In the genomic region with DNA sequence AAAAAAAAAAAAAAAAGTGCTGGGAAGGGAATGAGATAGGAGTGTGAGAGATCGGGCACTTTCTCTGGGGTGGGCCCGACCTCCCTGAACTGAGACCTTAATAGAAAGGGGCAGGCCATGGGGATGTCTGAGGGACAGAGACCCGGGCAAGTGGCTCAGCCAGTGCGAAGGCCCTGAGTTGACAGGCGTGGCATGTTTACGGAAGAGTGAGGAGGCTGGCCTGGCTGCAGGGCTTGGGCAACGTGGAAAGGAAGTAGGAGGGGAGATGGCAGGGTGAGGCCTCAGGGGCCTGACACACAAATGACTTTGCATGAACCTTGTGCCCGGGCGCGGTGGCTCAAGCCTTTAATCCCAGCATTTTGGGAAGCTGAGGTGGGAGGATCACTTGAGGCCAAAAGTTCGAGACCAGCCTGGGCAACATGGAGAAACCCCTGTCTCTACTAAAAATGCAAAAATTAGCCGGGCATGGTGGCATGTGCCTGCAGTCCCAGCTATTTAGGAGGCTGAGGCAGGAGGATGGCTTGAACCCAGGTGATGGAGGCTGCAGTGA, we compare ENCODE assay signal across 1 cellular context.
TF ChIP-seq lines count a peak whose summit lies in the region.

No MANE protein-coding gene starts in this region.

TF ChIP-seq in HepG2, 621 proteins besides CTCF, POLR2A, EP300 and RAD21 (continued from another document and continues in another):
- TF ChIP-seq, protein P1, sequence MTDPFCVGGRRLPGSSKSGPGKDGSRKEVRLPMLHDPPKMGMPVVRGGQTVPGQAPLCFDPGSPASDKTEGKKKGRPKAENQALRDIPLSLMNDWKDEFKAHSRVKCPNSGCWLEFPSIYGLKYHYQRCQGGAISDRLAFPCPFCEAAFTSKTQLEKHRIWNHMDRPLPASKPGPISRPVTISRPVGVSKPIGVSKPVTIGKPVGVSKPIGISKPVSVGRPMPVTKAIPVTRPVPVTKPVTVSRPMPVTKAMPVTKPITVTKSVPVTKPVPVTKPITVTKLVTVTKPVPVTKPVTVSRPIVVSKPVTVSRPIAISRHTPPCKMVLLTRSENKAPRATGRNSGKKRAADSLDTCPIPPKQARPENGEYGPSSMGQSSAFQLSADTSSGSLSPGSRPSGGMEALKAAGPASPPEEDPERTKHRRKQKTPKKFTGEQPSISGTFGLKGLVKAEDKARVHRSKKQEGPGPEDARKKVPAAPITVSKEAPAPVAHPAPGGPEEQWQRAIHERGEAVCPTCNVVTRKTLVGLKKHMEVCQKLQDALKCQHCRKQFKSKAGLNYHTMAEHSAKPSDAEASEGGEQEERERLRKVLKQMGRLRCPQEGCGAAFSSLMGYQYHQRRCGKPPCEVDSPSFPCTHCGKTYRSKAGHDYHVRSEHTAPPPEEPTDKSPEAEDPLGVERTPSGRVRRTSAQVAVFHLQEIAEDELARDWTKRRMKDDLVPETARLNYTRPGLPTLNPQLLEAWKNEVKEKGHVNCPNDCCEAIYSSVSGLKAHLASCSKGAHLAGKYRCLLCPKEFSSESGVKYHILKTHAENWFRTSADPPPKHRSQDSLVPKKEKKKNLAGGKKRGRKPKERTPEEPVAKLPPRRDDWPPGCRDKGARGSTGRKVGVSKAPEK (CRISPR knock-in tag; IDR thresholded peaks at IDR 0.05; ENCODE audit: borderline replicate concordance) = no peak
- TF ChIP-seq ZMYM4 (CRISPR knock-in tag; IDR thresholded peaks at IDR 0.05) = peak; percentile 63; the same call in 1 of the 2 replicates
- TF ChIP-seq CAMTA2 (CRISPR knock-in tag; IDR thresholded peaks at IDR 0.05; ENCODE audit: borderline replicate concordance) = no peak
- no peak for TF ChIP-seq ZNF225 (CRISPR knock-in tag; IDR thresholded peaks at IDR 0.05)
- TF ChIP-seq TCF12 (IDR thresholded peaks at IDR 0.05) = no peak
- no peak for TF ChIP-seq TCF12 (CRISPR knock-in tag; IDR thresholded peaks at IDR 0.05)
- TF ChIP-seq HDAC1 (CRISPR knock-in tag; IDR thresholded peaks at IDR 0.05) = peak; percentile 79
- no peak for TF ChIP-seq KLF12 (CRISPR knock-in tag; IDR thresholded peaks at IDR 0.05; ENCODE audit: borderline replicate concordance)
- no peak for TF ChIP-seq ZNF557 (CRISPR knock-in tag; IDR thresholded peaks at IDR 0.05)
- TF ChIP-seq, protein P2, sequence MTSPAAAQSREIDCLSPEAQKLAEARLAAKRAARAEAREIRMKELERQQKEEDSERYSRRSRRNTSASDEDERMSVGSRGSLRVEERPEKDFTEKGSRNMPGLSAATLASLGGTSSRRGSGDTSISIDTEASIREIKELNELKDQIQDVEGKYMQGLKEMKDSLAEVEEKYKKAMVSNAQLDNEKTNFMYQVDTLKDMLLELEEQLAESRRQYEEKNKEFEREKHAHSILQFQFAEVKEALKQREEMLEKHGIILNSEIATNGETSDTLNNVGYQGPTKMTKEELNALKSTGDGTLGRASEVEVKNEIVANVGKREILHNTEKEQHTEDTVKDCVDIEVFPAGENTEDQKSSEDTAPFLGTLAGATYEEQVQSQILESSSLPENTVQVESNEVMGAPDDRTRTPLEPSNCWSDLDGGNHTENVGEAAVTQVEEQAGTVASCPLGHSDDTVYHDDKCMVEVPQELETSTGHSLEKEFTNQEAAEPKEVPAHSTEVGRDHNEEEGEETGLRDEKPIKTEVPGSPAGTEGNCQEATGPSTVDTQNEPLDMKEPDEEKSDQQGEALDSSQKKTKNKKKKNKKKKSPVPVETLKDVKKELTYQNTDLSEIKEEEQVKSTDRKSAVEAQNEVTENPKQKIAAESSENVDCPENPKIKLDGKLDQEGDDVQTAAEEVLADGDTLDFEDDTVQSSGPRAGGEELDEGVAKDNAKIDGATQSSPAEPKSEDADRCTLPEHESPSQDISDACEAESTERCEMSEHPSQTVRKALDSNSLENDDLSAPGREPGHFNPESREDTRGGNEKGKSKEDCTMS (CRISPR knock-in tag; conservative IDR thresholded peaks at IDR 0.05) = no peak
- TF ChIP-seq SMARCE1 (IDR thresholded peaks at IDR 0.05; ENCODE audit: borderline replicate concordance) = no peak
- peak; percentile 82 for TF ChIP-seq KAT8 (CRISPR knock-in tag; IDR thresholded peaks at IDR 0.05)
- TF ChIP-seq ZNF354B (CRISPR knock-in tag; IDR thresholded peaks at IDR 0.05) = no peak
- peak; percentile 87; the same call in 2 of the 3 replicates for TF ChIP-seq MXI1 (IDR thresholded peaks at IDR 0.05; ENCODE audit: borderline replicate concordance, low read depth, low read length)
- 0 out of 2 replicates have a peak, but pooled peaks have one; percentile 51 for TF ChIP-seq ZMAT3 (CRISPR knock-in tag; conservative IDR thresholded peaks at IDR 0.05)
- TF ChIP-seq TAF15 (IDR thresholded peaks at IDR 0.05; ENCODE audit: low read depth, low read length, poor library complexity, severe bottlenecking) = no peak
- TF ChIP-seq HNRNPH1 (optimal IDR thresholded peaks at IDR 0.05; ENCODE audit: low read depth, low read length) = no peak
- no peak; the same call in 1 of the 2 replicates for TF ChIP-seq HMG20A (CRISPR knock-in tag; IDR thresholded peaks at IDR 0.05; ENCODE audit: borderline replicate concordance)
- TF ChIP-seq HOXD1 (CRISPR knock-in tag; IDR thresholded peaks at IDR 0.05) = no peak
- TF ChIP-seq SUZ12 (IDR thresholded peaks at IDR 0.05; ENCODE audit: low read depth, low read length) = no peak
- TF ChIP-seq, protein P3, sequence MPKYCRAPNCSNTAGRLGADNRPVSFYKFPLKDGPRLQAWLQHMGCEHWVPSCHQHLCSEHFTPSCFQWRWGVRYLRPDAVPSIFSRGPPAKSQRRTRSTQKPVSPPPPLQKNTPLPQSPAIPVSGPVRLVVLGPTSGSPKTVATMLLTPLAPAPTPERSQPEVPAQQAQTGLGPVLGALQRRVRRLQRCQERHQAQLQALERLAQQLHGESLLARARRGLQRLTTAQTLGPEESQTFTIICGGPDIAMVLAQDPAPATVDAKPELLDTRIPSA (CRISPR knock-in tag; IDR thresholded peaks at IDR 0.05; ENCODE audit: borderline replicate concordance) = no peak
- TF ChIP-seq MXD4 (CRISPR knock-in tag; IDR thresholded peaks at IDR 0.05) = peak; percentile 62; the same call in 1 of the 2 replicates
- TF ChIP-seq TOE1 (CRISPR knock-in tag; IDR thresholded peaks at IDR 0.05) = no peak
- TF ChIP-seq, protein P4, sequence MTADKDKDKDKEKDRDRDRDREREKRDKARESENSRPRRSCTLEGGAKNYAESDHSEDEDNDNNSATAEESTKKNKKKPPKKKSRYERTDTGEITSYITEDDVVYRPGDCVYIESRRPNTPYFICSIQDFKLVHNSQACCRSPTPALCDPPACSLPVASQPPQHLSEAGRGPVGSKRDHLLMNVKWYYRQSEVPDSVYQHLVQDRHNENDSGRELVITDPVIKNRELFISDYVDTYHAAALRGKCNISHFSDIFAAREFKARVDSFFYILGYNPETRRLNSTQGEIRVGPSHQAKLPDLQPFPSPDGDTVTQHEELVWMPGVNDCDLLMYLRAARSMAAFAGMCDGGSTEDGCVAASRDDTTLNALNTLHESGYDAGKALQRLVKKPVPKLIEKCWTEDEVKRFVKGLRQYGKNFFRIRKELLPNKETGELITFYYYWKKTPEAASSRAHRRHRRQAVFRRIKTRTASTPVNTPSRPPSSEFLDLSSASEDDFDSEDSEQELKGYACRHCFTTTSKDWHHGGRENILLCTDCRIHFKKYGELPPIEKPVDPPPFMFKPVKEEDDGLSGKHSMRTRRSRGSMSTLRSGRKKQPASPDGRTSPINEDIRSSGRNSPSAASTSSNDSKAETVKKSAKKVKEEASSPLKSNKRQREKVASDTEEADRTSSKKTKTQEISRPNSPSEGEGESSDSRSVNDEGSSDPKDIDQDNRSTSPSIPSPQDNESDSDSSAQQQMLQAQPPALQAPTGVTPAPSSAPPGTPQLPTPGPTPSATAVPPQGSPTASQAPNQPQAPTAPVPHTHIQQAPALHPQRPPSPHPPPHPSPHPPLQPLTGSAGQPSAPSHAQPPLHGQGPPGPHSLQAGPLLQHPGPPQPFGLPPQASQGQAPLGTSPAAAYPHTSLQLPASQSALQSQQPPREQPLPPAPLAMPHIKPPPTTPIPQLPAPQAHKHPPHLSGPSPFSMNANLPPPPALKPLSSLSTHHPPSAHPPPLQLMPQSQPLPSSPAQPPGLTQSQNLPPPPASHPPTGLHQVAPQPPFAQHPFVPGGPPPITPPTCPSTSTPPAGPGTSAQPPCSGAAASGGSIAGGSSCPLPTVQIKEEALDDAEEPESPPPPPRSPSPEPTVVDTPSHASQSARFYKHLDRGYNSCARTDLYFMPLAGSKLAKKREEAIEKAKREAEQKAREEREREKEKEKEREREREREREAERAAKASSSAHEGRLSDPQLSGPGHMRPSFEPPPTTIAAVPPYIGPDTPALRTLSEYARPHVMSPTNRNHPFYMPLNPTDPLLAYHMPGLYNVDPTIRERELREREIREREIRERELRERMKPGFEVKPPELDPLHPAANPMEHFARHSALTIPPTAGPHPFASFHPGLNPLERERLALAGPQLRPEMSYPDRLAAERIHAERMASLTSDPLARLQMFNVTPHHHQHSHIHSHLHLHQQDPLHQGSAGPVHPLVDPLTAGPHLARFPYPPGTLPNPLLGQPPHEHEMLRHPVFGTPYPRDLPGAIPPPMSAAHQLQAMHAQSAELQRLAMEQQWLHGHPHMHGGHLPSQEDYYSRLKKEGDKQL (CRISPR knock-in tag; IDR thresholded peaks at IDR 0.05; ENCODE audit: low read depth) = 0 out of 2 replicates have a peak, but pooled peaks have one; percentile 22
- no peak for TF ChIP-seq PAX8 (CRISPR knock-in tag; IDR thresholded peaks at IDR 0.05; ENCODE audit: borderline replicate concordance)
- TF ChIP-seq SALL1 (CRISPR knock-in tag; IDR thresholded peaks at IDR 0.05) = peak; percentile 81
- TF ChIP-seq, protein P5, sequence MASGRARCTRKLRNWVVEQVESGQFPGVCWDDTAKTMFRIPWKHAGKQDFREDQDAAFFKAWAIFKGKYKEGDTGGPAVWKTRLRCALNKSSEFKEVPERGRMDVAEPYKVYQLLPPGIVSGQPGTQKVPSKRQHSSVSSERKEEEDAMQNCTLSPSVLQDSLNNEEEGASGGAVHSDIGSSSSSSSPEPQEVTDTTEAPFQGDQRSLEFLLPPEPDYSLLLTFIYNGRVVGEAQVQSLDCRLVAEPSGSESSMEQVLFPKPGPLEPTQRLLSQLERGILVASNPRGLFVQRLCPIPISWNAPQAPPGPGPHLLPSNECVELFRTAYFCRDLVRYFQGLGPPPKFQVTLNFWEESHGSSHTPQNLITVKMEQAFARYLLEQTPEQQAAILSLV (CRISPR knock-in tag; IDR thresholded peaks at IDR 0.05; ENCODE audit: borderline replicate concordance) = no peak; the same call in 1 of the 2 replicates
- TF ChIP-seq GATAD2A (CRISPR knock-in tag; IDR thresholded peaks at IDR 0.05) = peak; percentile 68
- no peak for TF ChIP-seq ATF7-NPFF (CRISPR knock-in tag; IDR thresholded peaks at IDR 0.05; ENCODE audit: low read depth)
- no peak for TF ChIP-seq SMARCC2 (IDR thresholded peaks at IDR 0.05)
- TF ChIP-seq ZNF589 (CRISPR knock-in tag; conservative IDR thresholded peaks at IDR 0.05) = peak; percentile 46; the same call in 1 of the 2 replicates
- peak; percentile 53; the same call in 1 of the 2 replicates for TF ChIP-seq IRF2 (CRISPR knock-in tag; IDR thresholded peaks at IDR 0.05)
- TF ChIP-seq, protein P6, sequence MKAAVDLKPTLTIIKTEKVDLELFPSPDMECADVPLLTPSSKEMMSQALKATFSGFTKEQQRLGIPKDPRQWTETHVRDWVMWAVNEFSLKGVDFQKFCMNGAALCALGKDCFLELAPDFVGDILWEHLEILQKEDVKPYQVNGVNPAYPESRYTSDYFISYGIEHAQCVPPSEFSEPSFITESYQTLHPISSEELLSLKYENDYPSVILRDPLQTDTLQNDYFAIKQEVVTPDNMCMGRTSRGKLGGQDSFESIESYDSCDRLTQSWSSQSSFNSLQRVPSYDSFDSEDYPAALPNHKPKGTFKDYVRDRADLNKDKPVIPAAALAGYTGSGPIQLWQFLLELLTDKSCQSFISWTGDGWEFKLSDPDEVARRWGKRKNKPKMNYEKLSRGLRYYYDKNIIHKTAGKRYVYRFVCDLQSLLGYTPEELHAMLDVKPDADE (CRISPR knock-in tag; IDR thresholded peaks at IDR 0.05) = no peak
- no peak for TF ChIP-seq ARNT (IDR thresholded peaks at IDR 0.05)
- TF ChIP-seq KDM4B (CRISPR knock-in tag; IDR thresholded peaks at IDR 0.05) = no peak
- no peak for TF ChIP-seq PCBP1 (IDR thresholded peaks at IDR 0.05; ENCODE audit: borderline replicate concordance, low read depth, low read length)
- no peak for TF ChIP-seq ZNF333 (CRISPR knock-in tag; IDR thresholded peaks at IDR 0.05; ENCODE audit: borderline replicate concordance)
- TF ChIP-seq ZNF10 (CRISPR knock-in tag; IDR thresholded peaks at IDR 0.05; ENCODE audit: borderline replicate concordance, low read depth) = no peak
- TF ChIP-seq HOXA9 (CRISPR knock-in tag; IDR thresholded peaks at IDR 0.05; ENCODE audit: borderline replicate concordance) = no peak
- TF ChIP-seq PRMT3 (CRISPR knock-in tag; IDR thresholded peaks at IDR 0.05; ENCODE audit: borderline replicate concordance, low read depth) = no peak
- TF ChIP-seq SMAD1 (CRISPR knock-in tag; IDR thresholded peaks at IDR 0.05; ENCODE audit: borderline replicate concordance, low read depth) = no peak; the same call in 1 of the 2 replicates
- TF ChIP-seq ZC3H13 (CRISPR knock-in tag; IDR thresholded peaks at IDR 0.05) = no peak
- no peak for TF ChIP-seq TSC22D2 (CRISPR knock-in tag; IDR thresholded peaks at IDR 0.05; ENCODE audit: borderline replicate concordance)
- TF ChIP-seq HNRNPUL1 (IDR thresholded peaks at IDR 0.05; ENCODE audit: low read depth, low read length) = no peak
- TF ChIP-seq, protein P7, sequence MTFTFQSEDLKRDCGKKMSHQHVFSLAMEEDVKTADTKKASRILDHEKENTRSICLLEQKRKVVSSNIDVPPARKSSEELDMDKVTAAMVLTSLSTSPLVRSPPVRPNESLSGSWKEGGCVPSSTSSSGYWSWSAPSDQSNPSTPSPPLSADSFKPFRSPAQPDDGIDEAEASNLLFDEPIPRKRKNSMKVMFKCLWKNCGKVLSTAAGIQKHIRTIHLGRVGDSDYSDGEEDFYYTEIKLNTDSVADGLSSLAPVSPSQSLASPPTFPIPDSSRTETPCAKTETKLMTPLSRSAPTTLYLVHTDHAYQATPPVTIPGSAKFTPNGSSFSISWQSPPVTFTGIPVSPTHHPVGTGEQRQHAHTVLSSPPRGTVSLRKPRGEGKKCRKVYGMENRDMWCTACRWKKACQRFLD (CRISPR knock-in tag; IDR thresholded peaks at IDR 0.05; ENCODE audit: borderline replicate concordance) = no peak
- TF ChIP-seq CREM (IDR thresholded peaks at IDR 0.05) = peak; percentile 53; the same call in 1 of the 2 replicates
- no peak for TF ChIP-seq CREM (CRISPR knock-in tag; IDR thresholded peaks at IDR 0.05)
- TF ChIP-seq, protein P8, sequence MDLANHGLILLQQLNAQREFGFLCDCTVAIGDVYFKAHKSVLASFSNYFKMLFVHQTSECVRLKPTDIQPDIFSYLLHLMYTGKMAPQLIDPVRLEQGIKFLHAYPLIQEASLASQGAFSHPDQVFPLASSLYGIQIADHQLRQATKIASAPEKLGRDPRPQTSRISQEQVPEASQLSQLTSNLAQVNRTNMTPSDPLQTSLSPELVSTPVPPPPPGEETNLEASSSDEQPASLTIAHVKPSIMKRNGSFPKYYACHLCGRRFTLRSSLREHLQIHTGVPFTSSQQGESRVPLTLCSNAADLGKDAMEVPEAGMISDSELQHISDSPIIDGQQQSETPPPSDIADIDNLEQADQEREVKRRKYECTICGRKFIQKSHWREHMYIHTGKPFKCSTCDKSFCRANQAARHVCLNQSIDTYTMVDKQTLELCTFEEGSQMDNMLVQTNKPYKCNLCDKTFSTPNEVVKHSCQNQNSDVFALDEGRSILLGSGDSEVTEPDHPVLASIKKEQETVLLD (CRISPR knock-in tag; IDR thresholded peaks at IDR 0.05; ENCODE audit: low read depth) = 0 out of 2 replicates have a peak, but pooled peaks have one; percentile 24
- TF ChIP-seq XRCC5 (optimal IDR thresholded peaks at IDR 0.05; ENCODE audit: low read length) = no peak
- TF ChIP-seq THAP11 (CRISPR knock-in tag; IDR thresholded peaks at IDR 0.05) = 0 out of 2 replicates have a peak, but pooled peaks have one; percentile 24
- TF ChIP-seq IRX3 (CRISPR knock-in tag; IDR thresholded peaks at IDR 0.05; ENCODE audit: borderline replicate concordance, low read depth) = no peak
- no peak for TF ChIP-seq STAT5B (CRISPR knock-in tag; IDR thresholded peaks at IDR 0.05)
